In genomic region chr1:86063721-86064120, GRCh38 we compare ENCODE assay signal across 27 cellular contexts.
"Had no signal": no experiment of that assay in that cellular context is flagged by ENCODE, and none has a peak within 500 bp of the region (broad histone marks: within the 10 kb centered on the region; RNA-seq: fewer than 3 reads in every experiment).

No MANE protein-coding gene starts in this region.

- H3K4me3 ChIP-seq: left ventricle myocardium inferior, lung, neural progenitor cell, right atrium auricular region, right lobe of liver, smooth muscle cell, stomach, suprapubic skin, thoracic aorta, tibial artery, uterus had no signal

- H3K9me3 Mint-ChIP-seq: mesothelial cell of epicardium; naive B cell; nephron progenitor cell; neural progenitor cell; stimulated activated memory B cell treated with anti-CD40 and anti-IgM and Interleukin-4, amounts not matched to agents 10 μg/mL and 1 μg/mL and 100 μg/mL, for 72 hours had no signal

- H3K27ac Mint-ChIP-seq: mesothelial cell of epicardium; natural killer cell; nephron progenitor cell; neural progenitor cell; progenitor cell of endocrine pancreas; stimulated activated memory B cell treated with anti-CD40 and anti-IgM and Interleukin-4, amounts not matched to agents 10 μg/mL and 1 μg/mL and 100 μg/mL, for 72 hours had no signal

- H3K27me3 ChIP-seq: neural progenitor cell, neutrophil, right atrium auricular region, right lobe of liver, stomach, suprapubic skin, tibial artery, uterus had no signal

- H3K4me1 ChIP-seq: left ventricle myocardium inferior, right atrium auricular region, right lobe of liver, stomach, suprapubic skin, tibial artery, uterus had no signal

- H3K36me3 ChIP-seq: left ventricle myocardium inferior, neural progenitor cell, neutrophil, right atrium auricular region, right lobe of liver, stomach, suprapubic skin, thoracic aorta, tibial artery, uterus had no signal

- H3K9me3 ChIP-seq: left ventricle myocardium inferior, neutrophil, right atrium auricular region, right lobe of liver, stomach, suprapubic skin, thoracic aorta, tibial artery, uterus had no signal

- DNase-seq: hippocampal formation; left ventricle myocardium inferior; mesendoderm; naive B cell; natural killer cell; nephron progenitor cell; occipital lobe; right lobe of liver; stimulated activated CD4-positive, alpha-beta T cell treated with anti-CD3 and anti-CD28 coated beads, Interleukin-1b, Interleukin-23, amount 100 ng/mL, for 48 hours; stimulated activated CD4-positive, alpha-beta T cell treated with anti-CD3 and anti-CD28 coated beads, Interleukin-2, amount 100 ng/mL, for 48 hours; stimulated activated CD4-positive, alpha-beta T cell treated with anti-CD3 and anti-CD28 coated beads, Interleukin-4, amount 100 ng/mL, for 4 hours; stimulated activated CD8-positive, alpha-beta memory T cell treated with anti-CD3 and anti-CD28 coated beads, Interleukin-4, amount 100 ng/mL, for 48 hours; stimulated activated naive CD8-positive, alpha-beta T cell treated with anti-CD3 and anti-CD28 coated beads, Interleukin-15, Interleukin-2, amounts not matched to agents 100 U/mL and 50 U/mL, for 24 hours; stomach; tibial artery; trophoblast cell; uterus had no signal

- ATAC-seq: natural killer cell; right lobe of liver; stimulated activated memory B cell treated with anti-CD40 and anti-IgM and Interleukin-4, amounts not matched to agents 10 μg/mL and 1 μg/mL and 100 μg/mL, for 72 hours; stimulated activated naive CD8-positive, alpha-beta T cell treated with anti-CD3 and anti-CD28 coated beads, Interleukin-15, Interleukin-2, amounts not matched to agents 100 U/mL and 50 U/mL, for 24 hours had no signal

- H3K36me3 Mint-ChIP-seq: mesothelial cell of epicardium; naive B cell; natural killer cell; neural progenitor cell; stimulated activated memory B cell treated with anti-CD40 and anti-IgM and Interleukin-4, amounts not matched to agents 10 μg/mL and 1 μg/mL and 100 μg/mL, for 72 hours had no signal

- H3K27ac ChIP-seq: left ventricle myocardium inferior, neural progenitor cell, neutrophil, right atrium auricular region, right lobe of liver, stomach, suprapubic skin, thoracic aorta, tibial artery, uterus had no signal
